8 cellular contexts compared by ENCODE assay signal in genomic region chr3:47283193-47283537, GRCh38. TPM values are rescaled to one million over a fixed set of nuclear protein-coding genes. Genes with fewer than 3 reads are reported as not detected.
A peak's percentile ranks its signal among the peaks of the same experiment; 100 is the strongest.
DNase-seq lines count a peak whose midpoint lies in the region; ATAC-seq and TF ChIP-seq lines count a peak whose summit lies in the region.

No MANE protein-coding gene starts in this region.

- H3K4me1 Mint-ChIP-seq in T-helper 1 cell treated with Interleukin-12 subunit alpha and Interleukin-12 subunit beta and Interleukin-4 antibody, amounts not matched to agents 30 μg/mL and 1 μg/mL, for 36 hours (ENCODE audit: low read depth): peaks cover 20% of the 10 kb centered on the region
- H3K4me1 Mint-ChIP-seq in endothelial cell (ENCODE audit: unreplicated experiment): peaks cover 24% of the 10 kb centered on the region
- H3K4me1 Mint-ChIP-seq in naive thymus-derived CD4-positive, alpha-beta T cell: peaks cover 29 to 57% (median 43%) of the 10 kb centered on the region in 7 donors

- H3K4me1 ChIP-seq in naive thymus-derived CD4-positive, alpha-beta T cell (ENCODE audit: control insufficient read depth in 2 of 2, insufficient read depth in 2 of 2, low read length in 2 of 2): peaks cover 14 to 23% of the 10 kb centered on the region in 2 donors
- peaks cover 28% of the 10 kb centered on the region for H3K4me1 ChIP-seq in vagina

- H3K27ac ChIP-seq in AG04450 (ENCODE audit: low read depth, low read length) (peak overlapping the region; percentile 99), vagina (peak overlapping the region; percentile 86)
- H3K27ac ChIP-seq in naive thymus-derived CD4-positive, alpha-beta T cell (ENCODE audit: low read depth, low read length): peak overlapping the region; percentile 93

- POLR2A ChIA-PET in AG04450 (lab: Yijun Ruan, JAX): interaction anchor here (0.6 to 1.0 kb wide), 4 partner anchors 31 to 228 kb away, joined by 3 read pairs; no protein-coding TSS in a partner anchor
- POLR2A ChIA-PET in naive thymus-derived CD4-positive, alpha-beta T cell (lab: Charles Lee): interaction anchor here (0.6 to 2.1 kb wide), 5 partner anchors 10 to 210 kb away, joined by 3 to 10 read pairs (median 3); partner anchors contain the start of genes PTPN23 and SETD2

- peak; percentile 3 for ATAC-seq in GM21737 (IDR thresholded peaks at IDR 0.05; ENCODE audit: unreplicated experiment)
- no peak for ATAC-seq in naive thymus-derived CD4-positive, alpha-beta T cell
- ATAC-seq in HG03175 (IDR thresholded peaks at IDR 0.05; ENCODE audit: unreplicated experiment): no peak
- ATAC-seq in HG03108 (IDR thresholded peaks at IDR 0.05; ENCODE audit: unreplicated experiment): no peak

- no peak for DNase-seq in AG04450 (ENCODE audit: low read depth, low spot score)
- DNase-seq in endothelial cell (ENCODE audit: low spot score): no peak
- no peak for DNase-seq in naive thymus-derived CD4-positive, alpha-beta T cell
- peak in 1 of 2 donors; percentile 89 for DNase-seq in vagina (ENCODE audit: extremely low spot score in 2 of 2)

- H3K27me3 ChIP-seq in AG04450 (ENCODE audit: control insufficient read depth, insufficient read depth, low read length) (no peaks in the 10 kb centered on the region), vagina (no peaks in the 10 kb centered on the region)
- no peaks in the 10 kb centered on the region for H3K27me3 ChIP-seq in naive thymus-derived CD4-positive, alpha-beta T cell (ENCODE audit: control insufficient read depth in 2 of 2, insufficient read depth in 2 of 2, low read length in 2 of 2)

- H3K27ac Mint-ChIP-seq in T-helper 1 cell treated with Interleukin-12 subunit alpha and Interleukin-12 subunit beta and Interleukin-4 antibody, amounts not matched to agents 30 μg/mL and 1 μg/mL, for 36 hours: peak overlapping the region; percentile 99
- H3K27ac Mint-ChIP-seq in endothelial cell (ENCODE audit: unreplicated experiment): peak overlapping the region; percentile 100
- H3K27ac Mint-ChIP-seq in naive thymus-derived CD4-positive, alpha-beta T cell: peak overlapping the region; percentile 98 to 100 (median 99)

- no peak for TF ChIP-seq POLR2A in vagina (IDR thresholded peaks at IDR 0.05)

- H3K9me3 ChIP-seq in AG04450 (ENCODE audit: control insufficient read depth, insufficient read depth, low read length): peaks cover 2% of the 10 kb centered on the region; the same call in 1 of the 2 replicates
- no peaks in the 10 kb centered on the region for H3K9me3 ChIP-seq in naive thymus-derived CD4-positive, alpha-beta T cell (ENCODE audit: control insufficient read depth in 2 of 3, low read length in 3 of 3)
- no peaks in the 10 kb centered on the region for H3K9me3 ChIP-seq in vagina

- no peak for TF ChIP-seq CTCF in AG04450 (IDR thresholded peaks at IDR 0.05; ENCODE audit: low read depth, low read length)
- TF ChIP-seq CTCF in endothelial cell (IDR thresholded peaks at IDR 0.05; ENCODE audit: unreplicated experiment): no peak
- TF ChIP-seq CTCF in vagina (IDR thresholded peaks at IDR 0.05): no peak

- peaks cover 0 to 8% (median 0%) of the 10 kb centered on the region in 3 experiments for H3K36me3 ChIP-seq in naive thymus-derived CD4-positive, alpha-beta T cell (ENCODE audit: control insufficient read depth in 2 of 3, insufficient read depth in 3 of 3, low read length in 3 of 3)
- H3K36me3 ChIP-seq in vagina: peaks cover 0 to 5% of the 10 kb centered on the region in 2 donors

- intact Hi-C loops in naive thymus-derived CD4-positive, alpha-beta T cell (cut with micrococcal nuclease): loop anchor here (2.0 to 10.0 kb wide), 5 partner anchors 42 to 591 kb away; partner anchors contain the start of genes ALS2CL (in 1 of the 2) and SMARCC1 (in 1 of the 2)
- intact Hi-C loops in vagina (cut with DNase I): no loop called here

- H3K4me3 ChIP-seq in AG04450 (ENCODE audit: low read depth, low read length): peak overlapping the region; percentile 97
- peak overlapping the region; percentile 76 for H3K4me3 ChIP-seq in naive thymus-derived CD4-positive, alpha-beta T cell (ENCODE audit: low read length)
- peak overlapping the region; percentile 74 to 87 for H3K4me3 ChIP-seq in vagina

- H3K4me3 Mint-ChIP-seq in T-helper 1 cell treated with Interleukin-12 subunit alpha and Interleukin-12 subunit beta and Interleukin-4 antibody, amounts not matched to agents 30 μg/mL and 1 μg/mL, for 36 hours: peak overlapping the region; percentile 94
- peak overlapping the region; percentile 99 for H3K4me3 Mint-ChIP-seq in endothelial cell (ENCODE audit: unreplicated experiment)
- peak overlapping the region; percentile 89 to 100 (median 98) for H3K4me3 Mint-ChIP-seq in naive thymus-derived CD4-positive, alpha-beta T cell

- no peaks in the 10 kb centered on the region for H3K9me3 Mint-ChIP-seq in T-helper 1 cell treated with Interleukin-12 subunit alpha and Interleukin-12 subunit beta and Interleukin-4 antibody, amounts not matched to agents 30 μg/mL and 1 μg/mL, for 36 hours
- H3K9me3 Mint-ChIP-seq in endothelial cell (ENCODE audit: unreplicated experiment): no peaks in the 10 kb centered on the region
- H3K9me3 Mint-ChIP-seq in naive thymus-derived CD4-positive, alpha-beta T cell: peaks cover 0 to 5% (median 0%) of the 10 kb centered on the region in 11 donors

- no peaks in the 10 kb centered on the region for H3K27me3 Mint-ChIP-seq in T-helper 1 cell treated with Interleukin-12 subunit alpha and Interleukin-12 subunit beta and Interleukin-4 antibody, amounts not matched to agents 30 μg/mL and 1 μg/mL, for 36 hours (ENCODE audit: low read depth)
- H3K27me3 Mint-ChIP-seq in endothelial cell (ENCODE audit: unreplicated experiment): peaks cover 19% of the 10 kb centered on the region
- no peaks in the 10 kb centered on the region for H3K27me3 Mint-ChIP-seq in naive thymus-derived CD4-positive, alpha-beta T cell

- CTCF ChIA-PET in AG04450 (lab: Charles Lee): interaction anchor here (1.2 kb wide), 1 partner anchor 41 kb away, joined by 4 read pairs; no protein-coding TSS in a partner anchor
- CTCF ChIA-PET in naive thymus-derived CD4-positive, alpha-beta T cell (lab: Charles Lee): interaction anchor here (0.7 kb wide), 1 partner anchor 19 kb away, joined by 5 read pairs; no protein-coding TSS in a partner anchor

- peaks cover 6% of the 10 kb centered on the region for H3K36me3 Mint-ChIP-seq in T-helper 1 cell treated with Interleukin-12 subunit alpha and Interleukin-12 subunit beta and Interleukin-4 antibody, amounts not matched to agents 30 μg/mL and 1 μg/mL, for 36 hours (ENCODE audit: low read depth)
- H3K36me3 Mint-ChIP-seq in endothelial cell (ENCODE audit: low read depth, unreplicated experiment): peaks cover under 1% of the 10 kb centered on the region
- H3K36me3 Mint-ChIP-seq in naive thymus-derived CD4-positive, alpha-beta T cell: peaks cover 0 to 5% (median 4%) of the 10 kb centered on the region in 5 donors

RNA-seq across cellular contexts. Expression of gene KLHL18, which starts 0.4 kb away (rescaled TPM):
- 17.4 and 20.1 TPM in 2 replicates for polyA plus RNA-seq in AG04450 (2011; rRNA removed)
- 29.1 and 47.1 TPM in 2 replicates for polyA minus RNA-seq in AG04450 (2011; rRNA and poly(A)+ RNA removed)
- total RNA-seq in endothelial cell (ENCODE audit: unreplicated experiment) (41.8 TPM), vagina (10.1 TPM)
- 10 to 100 TPM; 21.7 to 47.5 (median 24.5) TPM for total RNA-seq in naive thymus-derived CD4-positive, alpha-beta T cell
- 10 to 100 TPM in 1 of 2 donors, 1 to 10 TPM in 1; 8.8 to 16.1 TPM for polyA plus RNA-seq in naive thymus-derived CD4-positive, alpha-beta T cell

RNA-seq across cellular contexts. Expression of gene KIF9, which starts 0.6 kb away (rescaled TPM):
- 3.0 and 4.0 TPM in 2 replicates for polyA plus RNA-seq in AG04450 (2011; rRNA removed)
- 1.8 and 2.0 TPM in 2 replicates for polyA minus RNA-seq in AG04450 (2011; rRNA and poly(A)+ RNA removed)
- 12.1 TPM for total RNA-seq in endothelial cell (ENCODE audit: unreplicated experiment)
- 10 to 100 TPM in 2 of 5 experiments, 1 to 10 TPM in 3; 2.7 to 15.0 (median 4.1) TPM for total RNA-seq in naive thymus-derived CD4-positive, alpha-beta T cell
- polyA plus RNA-seq in naive thymus-derived CD4-positive, alpha-beta T cell: 1 to 10 TPM; 2.3 to 5.3 TPM
- total RNA-seq in vagina: 0.98 TPM
